Comparison of ENCODE assay signal across 8 cellular contexts in the genomic region with DNA sequence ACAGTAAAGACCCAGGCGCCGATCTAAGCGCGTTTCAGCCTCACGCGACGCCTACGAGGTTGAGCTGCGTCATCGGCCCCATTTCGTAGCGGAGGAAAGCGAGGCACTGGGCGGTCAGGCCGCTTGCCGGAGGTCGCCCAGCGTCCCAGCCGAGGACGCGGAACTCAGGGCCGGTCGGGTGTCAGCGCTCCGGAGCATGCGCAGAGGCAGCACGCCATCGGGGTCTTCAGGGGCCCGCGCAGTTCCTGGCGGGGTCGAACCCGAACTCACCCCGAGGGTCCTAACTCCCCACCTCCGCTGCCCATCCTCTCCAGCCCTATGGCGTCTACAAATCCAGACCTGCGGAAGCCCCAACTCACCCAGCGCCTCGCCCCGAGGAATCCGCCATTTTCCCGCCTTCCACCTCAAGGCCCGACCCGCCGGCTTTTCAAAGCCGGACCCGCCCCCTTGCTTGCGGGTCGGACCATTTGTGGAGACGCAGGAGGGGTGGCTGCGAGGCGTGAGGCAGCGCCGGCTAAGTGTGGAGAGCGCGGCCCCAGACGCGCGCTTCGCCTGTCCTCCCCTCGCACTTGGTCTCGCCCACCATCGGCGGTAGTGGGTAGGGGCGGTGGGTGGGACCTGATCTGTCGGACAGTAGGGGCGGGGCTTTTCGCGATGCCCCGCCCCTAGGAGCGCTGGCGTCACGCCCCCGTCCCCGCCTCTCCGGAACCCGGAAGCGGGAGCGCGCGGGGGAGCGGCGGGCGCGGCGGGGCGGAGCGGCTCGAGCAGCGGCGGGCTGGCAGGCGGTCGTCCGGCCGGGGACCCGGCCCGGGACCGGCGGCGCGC. TPM values are rescaled to one million over a fixed set of nuclear protein-coding genes. Genes with fewer than 3 reads are reported as not detected.
DNase-seq lines count a peak whose midpoint lies in the region; ATAC-seq and TF ChIP-seq lines count a peak whose summit lies in the region.

A gene with protein sequence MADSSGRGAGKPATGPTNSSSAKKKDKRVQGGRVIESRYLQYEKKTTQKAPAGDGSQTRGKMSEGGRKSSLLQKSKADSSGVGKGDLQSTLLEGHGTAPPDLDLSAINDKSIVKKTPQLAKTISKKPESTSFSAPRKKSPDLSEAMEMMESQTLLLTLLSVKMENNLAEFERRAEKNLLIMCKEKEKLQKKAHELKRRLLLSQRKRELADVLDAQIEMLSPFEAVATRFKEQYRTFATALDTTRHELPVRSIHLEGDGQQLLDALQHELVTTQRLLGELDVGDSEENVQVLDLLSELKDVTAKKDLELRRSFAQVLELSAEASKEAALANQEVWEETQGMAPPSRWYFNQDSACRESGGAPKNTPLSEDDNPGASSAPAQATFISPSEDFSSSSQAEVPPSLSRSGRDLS (minus strand): TSS at position 418 of the 825 bp plus-strand sequence. CDS start 30 bp downstream, at position 388.
A gene with protein sequence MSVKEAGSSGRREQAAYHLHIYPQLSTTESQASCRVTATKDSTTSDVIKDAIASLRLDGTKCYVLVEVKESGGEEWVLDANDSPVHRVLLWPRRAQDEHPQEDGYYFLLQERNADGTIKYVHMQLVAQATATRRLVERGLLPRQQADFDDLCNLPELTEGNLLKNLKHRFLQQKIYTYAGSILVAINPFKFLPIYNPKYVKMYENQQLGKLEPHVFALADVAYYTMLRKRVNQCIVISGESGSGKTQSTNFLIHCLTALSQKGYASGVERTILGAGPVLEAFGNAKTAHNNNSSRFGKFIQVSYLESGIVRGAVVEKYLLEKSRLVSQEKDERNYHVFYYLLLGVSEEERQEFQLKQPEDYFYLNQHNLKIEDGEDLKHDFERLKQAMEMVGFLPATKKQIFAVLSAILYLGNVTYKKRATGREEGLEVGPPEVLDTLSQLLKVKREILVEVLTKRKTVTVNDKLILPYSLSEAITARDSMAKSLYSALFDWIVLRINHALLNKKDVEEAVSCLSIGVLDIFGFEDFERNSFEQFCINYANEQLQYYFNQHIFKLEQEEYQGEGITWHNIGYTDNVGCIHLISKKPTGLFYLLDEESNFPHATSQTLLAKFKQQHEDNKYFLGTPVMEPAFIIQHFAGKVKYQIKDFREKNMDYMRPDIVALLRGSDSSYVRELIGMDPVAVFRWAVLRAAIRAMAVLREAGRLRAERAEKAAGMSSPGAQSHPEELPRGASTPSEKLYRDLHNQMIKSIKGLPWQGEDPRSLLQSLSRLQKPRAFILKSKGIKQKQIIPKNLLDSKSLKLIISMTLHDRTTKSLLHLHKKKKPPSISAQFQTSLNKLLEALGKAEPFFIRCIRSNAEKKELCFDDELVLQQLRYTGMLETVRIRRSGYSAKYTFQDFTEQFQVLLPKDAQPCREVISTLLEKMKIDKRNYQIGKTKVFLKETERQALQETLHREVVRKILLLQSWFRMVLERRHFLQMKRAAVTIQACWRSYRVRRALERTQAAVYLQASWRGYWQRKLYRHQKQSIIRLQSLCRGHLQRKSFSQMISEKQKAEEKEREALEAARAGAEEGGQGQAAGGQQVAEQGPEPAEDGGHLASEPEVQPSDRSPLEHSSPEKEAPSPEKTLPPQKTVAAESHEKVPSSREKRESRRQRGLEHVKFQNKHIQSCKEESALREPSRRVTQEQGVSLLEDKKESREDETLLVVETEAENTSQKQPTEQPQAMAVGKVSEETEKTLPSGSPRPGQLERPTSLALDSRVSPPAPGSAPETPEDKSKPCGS (N-terminal part only) (plus strand): TSS at position 743 of the 825 bp plus-strand sequence. CDS start 25,941 bp downstream, outside the sequence.

- no peaks in the 10 kb centered on the region for H3K27me3 Mint-ChIP-seq in T-helper 17 cell

- H3K27ac Mint-ChIP-seq in T-helper 17 cell: peak within 1 kb of the TSS; percentile 95

- H3K36me3 ChIP-seq in upper lobe of right lung: peaks cover 9% of the 10 kb centered on the region

- peak within 1 kb of the TSS; percentile 72 for H3K4me3 ChIP-seq in upper lobe of right lung

- peaks cover 3% of the 10 kb centered on the region for H3K36me3 Mint-ChIP-seq in T-helper 17 cell (ENCODE audit: low read depth)

- ATAC-seq in GM18498 (IDR thresholded peaks at IDR 0.05; ENCODE audit: unreplicated experiment): peak; percentile 81
- peak; percentile 73 for ATAC-seq in HG02938 (IDR thresholded peaks at IDR 0.05; ENCODE audit: unreplicated experiment)
- peak; percentile 94 for ATAC-seq in T-helper 17 cell
- peak; percentile 95 to 97 for ATAC-seq in left cardiac atrium
- ATAC-seq in upper lobe of right lung: peak; percentile 97

- peaks cover 45% of the 10 kb centered on the region for H3K4me1 ChIP-seq in upper lobe of right lung

- intact Hi-C loops in left cardiac atrium (cut with DNase I): loop anchor here in 1 of 2 donors (5.0 kb wide), 2 partner anchors 62 to 142 kb away; a partner anchor contains a TSS
- intact Hi-C loops in posterior vena cava (cut with DNase I): loop anchor here (5.0 to 10.0 kb wide), 2 partner anchors 70 to 72 kb away; no protein-coding TSS in a partner anchor
- intact Hi-C loops in upper lobe of right lung (cut with DNase I): no loop called here

- H3K27me3 ChIP-seq in upper lobe of right lung: no peaks in the 10 kb centered on the region

- H3K9me3 ChIP-seq in T-helper 17 cell (ENCODE audit: control insufficient read depth, low read length, poor library complexity, severe bottlenecking): no peaks in the 10 kb centered on the region
- no peaks in the 10 kb centered on the region for H3K9me3 ChIP-seq in upper lobe of right lung

- DNase-seq in NCI-H187 (lab: John Stamatoyannopoulos, UW): peak; percentile 79 to 91
- peak; percentile 99 to 100 (median 99) for DNase-seq in T-helper 17 cell
- DNase-seq in amygdala (lab: John Stamatoyannopoulos, UW): peak; percentile 67 to 100 (median 98)
- DNase-seq in left cardiac atrium: peak; percentile 99
- peak; percentile 100 for DNase-seq in posterior vena cava (ENCODE audit: low spot score)
- DNase-seq in upper lobe of right lung: peak; percentile 100

- H3K27ac ChIP-seq in upper lobe of right lung: peak within 1 kb of the TSS; percentile 75

- H3K4me1 Mint-ChIP-seq in T-helper 17 cell: peaks cover 50% of the 10 kb centered on the region

- H3K4me3 Mint-ChIP-seq in T-helper 17 cell: peak within 1 kb of the TSS; percentile 99

- TF ChIP-seq CTCF in upper lobe of right lung (IDR thresholded peaks at IDR 0.05): no peak

RNA-seq across cellular contexts. Expression of the first gene that starts in this region (rescaled TPM):
- total RNA-seq in T-helper 17 cell: 10 to 100 TPM; 18.4 to 26.2 TPM
- total RNA-seq in left cardiac atrium: 1 to 10 TPM; 3.9 to 5.0 TPM
- 1 to 10 TPM; 4.2 to 4.8 TPM for total RNA-seq in posterior vena cava
- 8.1 TPM for total RNA-seq in upper lobe of right lung

RNA-seq across cellular contexts. Expression of the second gene that starts in this region (rescaled TPM):
- total RNA-seq in T-helper 17 cell (100 to 1,000 TPM; 202 to 220 TPM), left cardiac atrium (10 to 100 TPM; 32.5 to 44.6 TPM), posterior vena cava (100 to 1,000 TPM; 103 to 106 TPM), upper lobe of right lung (137 TPM)

Comparison
In these comparisons a context has a peak if more than half of its experiments do, and no peak if none do; other contexts are left out.
1. Peak in every context shown above with its lines: DNase-seq, ATAC-seq, H3K4me3 ChIP-seq and H3K27ac ChIP-seq.